ENCODE assay signal across 8 cellular contexts in genomic region chr9:111039203-111039907, GRCh38. TPM values are rescaled to one million over a fixed set of nuclear protein-coding genes. Genes with fewer than 3 reads are reported as not detected.
DNase-seq lines count a peak whose midpoint lies in the region; TF ChIP-seq lines count a peak whose summit lies in the region.
"Had no signal": no experiment of that assay in that cellular context is flagged by ENCODE, and none has a peak within 500 bp of the region (broad histone marks: within the 10 kb centered on the region; RNA-seq: fewer than 3 reads in every experiment).

No MANE protein-coding gene starts in this region.

- H3K27ac ChIP-seq in HEK293 (ENCODE audit: extremely low read depth, low read depth, low read length), result 0 out of 2 replicates have a peak overlapping the region, but pooled peaks have one; percentile 82
- peak overlapping the region in 3 of 5 donors; percentile 70 to 92 (median 82) for H3K27ac ChIP-seq in adrenal gland
- H3K27ac ChIP-seq in stomach smooth muscle (ENCODE audit: low read length), result peak overlapping the region; percentile 70

- CTCF ChIA-PET in HEK293 (lab: Yijun Ruan, JAX), result interaction anchor here (0.6 to 1.0 kb wide), 2 partner anchors 260 to 402 kb away, joined by 3 to 4 read pairs; no protein-coding TSS in a partner anchor

- H3K36me3 ChIP-seq in HEK293 (ENCODE audit: control insufficient read depth in 2 of 2, insufficient read depth in 1 of 2, low read length in 2 of 2) (no peaks in the 10 kb centered on the region), adrenal gland (replicated peaks in 1 of 2) (no peaks in the 10 kb centered on the region), kidney epithelial cell (ENCODE audit: control insufficient read depth, insufficient read depth, low read length) (no peaks in the 10 kb centered on the region), stomach smooth muscle (ENCODE audit: control insufficient read depth in 2 of 2, insufficient read depth in 2 of 2, low read length in 2 of 2) (no peaks in the 10 kb centered on the region)

- WGBS in adrenal gland, 4 donors, result 37 to 54% (median 50%) methylated on average over 20 to 24 of the region's 24 CpGs

- no peak overlapping the region for H3K4me3 ChIP-seq in HEK293 (ENCODE audit: low read depth, low read length)
- peak overlapping the region in 1 of 4 donors; percentile 72 for H3K4me3 ChIP-seq in adrenal gland
- H3K4me3 ChIP-seq in kidney epithelial cell (ENCODE audit: low read depth, low read length), result peak overlapping the region; percentile 66
- peak overlapping the region; percentile 17 to 74 for H3K4me3 ChIP-seq in stomach smooth muscle (ENCODE audit: low read length in 2 of 2)

- H3K9ac ChIP-seq in stomach smooth muscle (ENCODE audit: low read length in 2 of 2), result no peak overlapping the region

- no peak for DNase-seq in adrenal gland
- DNase-seq in kidney epithelial cell (ENCODE audit: low read depth), result no peak
- no peak for DNase-seq in NCI-H1105 treated with DMSO at 0.1 percent for 48 hours (lab: John Stamatoyannopoulos, UW)
- DNase-seq in ureter (ENCODE audit: low spot score), result no peak
- DNase-seq in RKO (ENCODE audit: low spot score), result no peak
- DNase-seq: central memory CD4-positive, alpha-beta T cell had no signal

- H3K27me3 ChIP-seq in adrenal gland (peaks cover 5% of the 10 kb centered on the region), kidney epithelial cell (ENCODE audit: control insufficient read depth, insufficient read depth, low read length) (no peaks in the 10 kb centered on the region), stomach smooth muscle (ENCODE audit: control insufficient read depth in 1 of 2, insufficient read depth in 2 of 2, low read length in 2 of 2) (peaks cover 0 to 24% of the 10 kb centered on the region in 2 donors)

- H3K9me3 ChIP-seq in HEK293 (ENCODE audit: control insufficient read depth, insufficient read depth, low read depth, low read length) (no peaks in the 10 kb centered on the region), adrenal gland (replicated peaks in 1 of 3) (no peaks in the 10 kb centered on the region), stomach smooth muscle (ENCODE audit: control insufficient read depth in 2 of 2, low read length in 2 of 2) (no peaks in the 10 kb centered on the region)

- no peak for TF ChIP-seq CTCF in HEK293 (tag by site-specific recombination; IDR thresholded peaks at IDR 0.05)
- no peak for TF ChIP-seq CTCF in adrenal gland (IDR thresholded peaks at IDR 0.05)
- TF ChIP-seq CTCF in kidney epithelial cell (IDR thresholded peaks at IDR 0.05; ENCODE audit: insufficient read depth, low read length, poor library complexity, severe bottlenecking), result no peak

- TF ChIP-seq POLR2A in adrenal gland (IDR thresholded peaks at IDR 0.05), result no peak

- intact Hi-C loops in adrenal gland (cut with DNase I), result no loop called here

- POLR2A ChIA-PET in HEK293 (lab: Yijun Ruan, JAX), result no interaction called here

- peaks cover 8% of the 10 kb centered on the region for H3K4me1 ChIP-seq in HEK293 (ENCODE audit: control insufficient read depth, insufficient read depth, low read length)
- H3K4me1 ChIP-seq in adrenal gland (replicated peaks in 1 of 2), result peaks cover 0 to 8% of the 10 kb centered on the region in 2 donors
- H3K4me1 ChIP-seq in stomach smooth muscle (ENCODE audit: control insufficient read depth, insufficient read depth, low read length), result peaks cover 12% of the 10 kb centered on the region

TF ChIP-seq in HEK293, 187 proteins besides CTCF, POLR2A, EP300 and RAD21:
- no peak for TF ChIP-seq ZNF366 (tag by site-specific recombination; conservative IDR thresholded peaks at IDR 0.05)
- TF ChIP-seq ZNF274 (IDR thresholded peaks at IDR 0.05; ENCODE audit: low read length), result no peak
- no peak for TF ChIP-seq ZNF274 (tag by site-specific recombination; IDR thresholded peaks at IDR 0.05; ENCODE audit: borderline replicate concordance)
- 0 out of 2 replicates have a peak, but pooled peaks have one; percentile 3 for TF ChIP-seq PRDM1 (tag by site-specific recombination; IDR thresholded peaks at IDR 0.05)
- TF ChIP-seq ZNF549 (tag by site-specific recombination; IDR thresholded peaks at IDR 0.05), result no peak
- no peak for TF ChIP-seq ZNF555 (tag by site-specific recombination; conservative IDR thresholded peaks at IDR 0.05)
- no peak for TF ChIP-seq ZNF354C (tag by site-specific recombination; IDR thresholded peaks at IDR 0.05; ENCODE audit: borderline replicate concordance, low read depth)

RNA-seq across cellular contexts. Expression of gene LPAR1, which starts 1.1 kb away (rescaled TPM):
- total RNA-seq in adrenal gland (10 to 100 TPM; 19.3 to 65.2 (median 25.4) TPM), kidney epithelial cell (4.6 and 6.4 TPM in 2 replicates), ureter (67.6 TPM)
- polyA plus RNA-seq in adrenal gland, result 10 to 100 TPM in 2 of 3 donors, 1 to 10 TPM in 1; 9.6 to 20.1 (median 12.0) TPM
